21 cellular contexts compared by ENCODE assay signal in genomic region chr4:37068580-37068979, GRCh38.
DNase-seq lines count a peak whose midpoint lies in the region; ATAC-seq, FAIRE-seq and TF ChIP-seq lines count a peak whose summit lies in the region.
"Had no signal": no experiment of that assay in that cellular context is flagged by ENCODE, and none has a peak within 500 bp of the region (broad histone marks: within the 10 kb centered on the region; RNA-seq: fewer than 3 reads in every experiment).

No MANE protein-coding gene starts in this region.

- H3K79me2 ChIP-seq in HepG2 (ENCODE audit: insufficient read depth, low read length) (no peaks in the 10 kb centered on the region), OCI-LY1 (ENCODE audit: insufficient read depth, low read length) (no peaks in the 10 kb centered on the region)
- H3K79me2 ChIP-seq: hepatocyte had no signal

- no peaks in the 10 kb centered on the region for H3F3A ChIP-seq in OCI-LY1 (ENCODE audit: insufficient read depth, low read length)

- no peak overlapping the region for H3K4me3 Mint-ChIP-seq in endothelial cell (ENCODE audit: unreplicated experiment)
- no peak overlapping the region for H3K4me3 Mint-ChIP-seq in stimulated activated naive B cell treated with anti-CD40 and anti-IgM and Interleukin-4, amounts not matched to agents 10 μg/mL and 1 μg/mL and 100 μg/mL, for 72 hours
- no peak overlapping the region for H3K4me3 Mint-ChIP-seq in activated T-cell treated with anti-CD3 and anti-CD28 coated beads, Interleukin-2, amount 50 U/mL, for 24 hours
- H3K4me3 Mint-ChIP-seq: activated naive CD8-positive, alpha-beta T cell treated with anti-CD3 and anti-CD28 coated beads, Interleukin-2, amount 10 ng/mL, durations not matched to agents 7 days and 5 days; activated T-cell treated with anti-CD3 and anti-CD28 coated beads, Interleukin-2, amount 50 U/mL, for 72 hours; CD8-positive, alpha-beta memory T cell had no signal

- no peaks in the 10 kb centered on the region for H3K9me3 Mint-ChIP-seq in endothelial cell (ENCODE audit: unreplicated experiment)
- H3K9me3 Mint-ChIP-seq in stimulated activated naive B cell treated with anti-CD40 and anti-IgM and Interleukin-4, amounts not matched to agents 10 μg/mL and 1 μg/mL and 100 μg/mL, for 72 hours: peaks cover 4 to 6% of the 10 kb centered on the region in 2 donors
- H3K9me3 Mint-ChIP-seq in activated T-cell treated with anti-CD3 and anti-CD28 coated beads, Interleukin-2, amount 50 U/mL, for 24 hours: peaks cover 2% of the 10 kb centered on the region

- H3K27ac ChIP-seq in HepG2 (ENCODE audit: extremely low read length, insufficient read depth, low read length): no peak overlapping the region
- H3K27ac ChIP-seq in right lobe of liver: no peak overlapping the region
- H3K27ac ChIP-seq in OCI-LY1 (ENCODE audit: low read depth, low read length, poor library complexity, severe bottlenecking): no peak overlapping the region
- H3K27ac ChIP-seq: breast epithelium, hepatocyte, left lung, ovary, tibial artery had no signal

- TF ChIP-seq EP300 in HepG2 (IDR thresholded peaks at IDR 0.05; ENCODE audit: low read depth in 2 of 2, low read length in 2 of 2) (no peak), HepG2 (CRISPR knock-in tag; IDR thresholded peaks at IDR 0.05; ENCODE audit: borderline replicate concordance) (no peak)

- peak; percentile 2 for DNase-seq in HepG2 (ENCODE audit: low spot score)
- DNase-seq in right lobe of liver: no peak
- peak; percentile 58 for DNase-seq in endothelial cell (ENCODE audit: low spot score)
- no peak for DNase-seq in cerebellum (ENCODE audit: low spot score)
- DNase-seq in stimulated activated naive B cell treated with anti-CD40 and anti-IgM and Interleukin-4, amounts not matched to agents 10 μg/mL and 1 μg/mL and 100 μg/mL, for 72 hours: no peak
- no peak for DNase-seq in activated T-cell treated with anti-CD3 and anti-CD28 coated beads, Interleukin-2, amount 50 U/mL, for 24 hours
- DNase-seq: activated CD4-positive, alpha-beta T cell treated with anti-CD3 and anti-CD28 coated beads, Interleukin-2, amount 50 U/mL, for 1 hour; activated naive CD8-positive, alpha-beta T cell treated with anti-CD3 and anti-CD28 coated beads, Interleukin-2, amount 10 ng/mL, durations not matched to agents 7 days and 5 days; activated T-cell treated with anti-CD3 and anti-CD28 coated beads, Interleukin-2, amount 50 U/mL, for 72 hours; CD8-positive, alpha-beta memory T cell; left lung; NCI-H2107; NCI-H774; ovary; SHP77 treated with DMSO at 0.1 percent for 48 hours; T1000; tibial artery had no signal

- H3K9ac ChIP-seq in HepG2 (ENCODE audit: insufficient read depth, low read depth, low read length): no peak overlapping the region
- no peak overlapping the region for H3K9ac ChIP-seq in OCI-LY1 (ENCODE audit: low read length)

- TF ChIP-seq CTCF in HepG2 (CRISPR knock-in tag; IDR thresholded peaks at IDR 0.05) (peak; percentile 52), right lobe of liver (IDR thresholded peaks at IDR 0.05) (peak in 1 of 4 donors; percentile 23), OCI-LY1 (IDR thresholded peaks at IDR 0.05; ENCODE audit: low read length) (peak; percentile 59), endothelial cell (IDR thresholded peaks at IDR 0.05; ENCODE audit: unreplicated experiment) (peak; percentile 31)

- H3K27me3 ChIP-seq in HepG2 (ENCODE audit: control insufficient read depth in 1 of 2, insufficient read depth in 2 of 2, low read length in 2 of 2): no peaks in the 10 kb centered on the region
- no peaks in the 10 kb centered on the region for H3K27me3 ChIP-seq in right lobe of liver
- H3K27me3 ChIP-seq in OCI-LY1 (ENCODE audit: insufficient read depth, low read length): no peaks in the 10 kb centered on the region
- H3K27me3 ChIP-seq: breast epithelium, hepatocyte, left lung, ovary, tibial artery had no signal

- H3K4me1 ChIP-seq in HepG2 (ENCODE audit: insufficient read depth, low read length) (no peaks in the 10 kb centered on the region), right lobe of liver (no peaks in the 10 kb centered on the region), OCI-LY1 (ENCODE audit: insufficient read depth, low read length, severe bottlenecking) (no peaks in the 10 kb centered on the region)
- H3K4me1 ChIP-seq: breast epithelium, left lung, tibial artery had no signal

- TF ChIP-seq POLR2A in HepG2 (IDR thresholded peaks at IDR 0.05; ENCODE audit: insufficient read depth in 1 of 2, low read depth in 2 of 2, low read length in 2 of 2) (no peak), right lobe of liver (IDR thresholded peaks at IDR 0.05) (no peak)

- no peak for FAIRE-seq in HepG2 (lab: Jason Lieb, UNC)

- no peaks in the 10 kb centered on the region for H3K9me2 ChIP-seq in OCI-LY1 (ENCODE audit: low read depth, low read length)

- no TSS peak for BruUV-seq in HepG2 (replicated peaks; lab: Mats Ljungman, UMichigan)

- CTCF ChIA-PET in HepG2 (lab: Yijun Ruan, JAX; ENCODE audit: low intra/inter-chr PET ratio, low total read pairs): no interaction called here

- POLR2A ChIA-PET in HepG2 (lab: Yijun Ruan, JAX): no interaction called here

- H3K36me3 ChIP-seq in HepG2 (replicated peaks in 1 of 2; ENCODE audit: control insufficient read depth in 1 of 2, insufficient read depth in 2 of 2, low read length in 2 of 2) (no peaks in the 10 kb centered on the region), right lobe of liver (no peaks in the 10 kb centered on the region), OCI-LY1 (ENCODE audit: insufficient read depth, low read length) (no peaks in the 10 kb centered on the region)
- H3K36me3 ChIP-seq: breast epithelium, left lung, ovary, tibial artery had no signal

- H3K27me3 Mint-ChIP-seq in endothelial cell (ENCODE audit: unreplicated experiment): no peaks in the 10 kb centered on the region
- no peaks in the 10 kb centered on the region for H3K27me3 Mint-ChIP-seq in stimulated activated naive B cell treated with anti-CD40 and anti-IgM and Interleukin-4, amounts not matched to agents 10 μg/mL and 1 μg/mL and 100 μg/mL, for 72 hours
- no peaks in the 10 kb centered on the region for H3K27me3 Mint-ChIP-seq in activated T-cell treated with anti-CD3 and anti-CD28 coated beads, Interleukin-2, amount 50 U/mL, for 24 hours
- H3K27me3 Mint-ChIP-seq: activated naive CD8-positive, alpha-beta T cell treated with anti-CD3 and anti-CD28 coated beads, Interleukin-2, amount 10 ng/mL, durations not matched to agents 7 days and 5 days; CD8-positive, alpha-beta memory T cell had no signal

- H3K4me3 ChIP-seq in HepG2 (replicated peaks in 1 of 3; ENCODE audit: insufficient read depth in 1 of 3, low read depth in 2 of 3, low read length in 3 of 3) (no peak overlapping the region), right lobe of liver (no peak overlapping the region), OCI-LY1 (ENCODE audit: low read depth, low read length, poor library complexity, severe bottlenecking) (no peak overlapping the region)
- H3K4me3 ChIP-seq: breast epithelium, hepatocyte, left lung, ovary, tibial artery had no signal

- H4K20me1 ChIP-seq in HepG2 (ENCODE audit: insufficient read depth, low read length) (no peaks in the 10 kb centered on the region), OCI-LY1 (ENCODE audit: insufficient read depth, low read length) (no peaks in the 10 kb centered on the region)

- H2AFZ ChIP-seq in HepG2 (ENCODE audit: low read length): no peak overlapping the region
- no peak overlapping the region for H2AFZ ChIP-seq in OCI-LY1 (ENCODE audit: low read length)
- H2AFZ ChIP-seq: hepatocyte had no signal

- TF ChIP-seq RAD21 in HepG2 (CRISPR knock-in tag; IDR thresholded peaks at IDR 0.05): no peak

- WGBS in HepG2 (ENCODE audit: low lambda C conversion rate): 13% methylated on average over 5 of the region's 5 CpGs
- 36% methylated on average over 3 of the region's 5 CpGs for WGBS in right lobe of liver (ENCODE audit: insufficient coverage, low coverage, low lambda C conversion rate, missing lambda C conversion rate)

- H3K9me3 ChIP-seq in HepG2 (ENCODE audit: low read length) (no peaks in the 10 kb centered on the region), right lobe of liver (no peaks in the 10 kb centered on the region), OCI-LY1 (ENCODE audit: low read length) (no peaks in the 10 kb centered on the region)
- H3K9me3 ChIP-seq: breast epithelium, ovary, tibial artery had no signal

- H3K27ac Mint-ChIP-seq in endothelial cell (ENCODE audit: unreplicated experiment): no peak overlapping the region
- H3K27ac Mint-ChIP-seq in stimulated activated naive B cell treated with anti-CD40 and anti-IgM and Interleukin-4, amounts not matched to agents 10 μg/mL and 1 μg/mL and 100 μg/mL, for 72 hours: no peak overlapping the region
- H3K27ac Mint-ChIP-seq in activated T-cell treated with anti-CD3 and anti-CD28 coated beads, Interleukin-2, amount 50 U/mL, for 24 hours: no peak overlapping the region
- H3K27ac Mint-ChIP-seq: activated naive CD8-positive, alpha-beta T cell treated with anti-CD3 and anti-CD28 coated beads, Interleukin-2, amount 10 ng/mL, durations not matched to agents 7 days and 5 days; activated T-cell treated with anti-CD3 and anti-CD28 coated beads, Interleukin-2, amount 50 U/mL, for 72 hours; CD8-positive, alpha-beta memory T cell had no signal

- no peaks in the 10 kb centered on the region for H3K36me3 Mint-ChIP-seq in endothelial cell (ENCODE audit: low read depth, unreplicated experiment)
- no peaks in the 10 kb centered on the region for H3K36me3 Mint-ChIP-seq in stimulated activated naive B cell treated with anti-CD40 and anti-IgM and Interleukin-4, amounts not matched to agents 10 μg/mL and 1 μg/mL and 100 μg/mL, for 72 hours
- H3K36me3 Mint-ChIP-seq in activated T-cell treated with anti-CD3 and anti-CD28 coated beads, Interleukin-2, amount 50 U/mL, for 24 hours (ENCODE audit: low read depth): no peaks in the 10 kb centered on the region
- H3K36me3 Mint-ChIP-seq: activated naive CD8-positive, alpha-beta T cell treated with anti-CD3 and anti-CD28 coated beads, Interleukin-2, amount 10 ng/mL, durations not matched to agents 7 days and 5 days; CD8-positive, alpha-beta memory T cell had no signal

- in situ Hi-C loops in HepG2 (cut with HindIII; ENCODE audit: extremely low pct_ligation_motif_present, low pct_unique_long_range_greater_than_20kb): no loop called here

- ATAC-seq in HepG2 (peak; percentile 75), right lobe of liver (no peak), GM19035 (IDR thresholded peaks at IDR 0.05; ENCODE audit: unreplicated experiment) (no peak)
- no peak for ATAC-seq in stimulated activated naive B cell treated with anti-CD40 and anti-IgM and Interleukin-4, amounts not matched to agents 10 μg/mL and 1 μg/mL and 100 μg/mL, for 72 hours (replicated peaks)
- ATAC-seq: activated T-cell treated with anti-CD3 and anti-CD28 coated beads, Interleukin-2, amount 50 U/mL, for 72 hours; left lung had no signal

- intact Hi-C loops in HepG2 (cut with micrococcal nuclease; ENCODE audit: unreplicated experiment): loop anchor here (1.0 kb wide), 1 partner anchor 316 kb away; no protein-coding TSS in a partner anchor
- intact Hi-C loops in right lobe of liver (cut with DNase I): no loop called here

- H3K4me1 Mint-ChIP-seq in endothelial cell (ENCODE audit: unreplicated experiment): no peaks in the 10 kb centered on the region
- peaks cover 0 to 4% of the 10 kb centered on the region in 2 donors for H3K4me1 Mint-ChIP-seq in stimulated activated naive B cell treated with anti-CD40 and anti-IgM and Interleukin-4, amounts not matched to agents 10 μg/mL and 1 μg/mL and 100 μg/mL, for 72 hours
- peaks cover 7% of the 10 kb centered on the region for H3K4me1 Mint-ChIP-seq in activated T-cell treated with anti-CD3 and anti-CD28 coated beads, Interleukin-2, amount 50 U/mL, for 24 hours (ENCODE audit: low read depth)

- H3K4me2 ChIP-seq in HepG2 (ENCODE audit: low read depth, low read length) (no peak overlapping the region), OCI-LY1 (ENCODE audit: low read length) (no peak overlapping the region)
- H3K4me2 ChIP-seq: hepatocyte had no signal

Comparison
In these comparisons a context has a peak if more than half of its experiments do, and no peak if none do; other contexts are left out.
1. DNase-seq: peak in HepG2 (single experiment) and endothelial cell (single experiment); none in right lobe of liver (0 of 3), cerebellum (single experiment), stimulated activated naive B cell treated with anti-CD40 and anti-IgM and Interleukin-4, amounts not matched to agents 10 μg/mL and 1 μg/mL and 100 μg/mL, for 72 hours (single experiment) and activated T-cell treated with anti-CD3 and anti-CD28 coated beads, Interleukin-2, amount 50 U/mL, for 24 hours (single experiment).